In the genomic region with DNA sequence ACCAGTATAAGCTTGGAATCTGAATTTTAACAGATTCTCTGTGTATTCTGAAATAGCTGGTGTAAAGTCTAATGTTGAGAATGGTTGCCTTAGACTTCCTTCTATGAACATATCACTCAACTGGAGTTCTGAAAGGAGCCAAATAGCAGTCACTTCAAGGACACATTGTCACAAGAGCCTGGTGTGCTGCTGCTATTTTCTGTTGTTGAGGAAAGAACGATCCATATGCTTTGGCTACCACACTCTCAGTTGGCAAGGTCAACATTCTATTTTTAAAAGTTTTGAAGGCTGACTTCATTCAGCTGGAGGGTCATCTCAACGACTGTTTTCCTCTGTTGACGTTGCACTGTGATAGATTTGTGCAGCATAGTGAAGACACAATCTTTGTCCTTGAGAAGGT, we compare ENCODE assay signal across 28 cellular contexts.
"Had no signal": no experiment of that assay in that cellular context is flagged by ENCODE, and none has a peak within 500 bp of the region (broad histone marks: within the 10 kb centered on the region; RNA-seq: fewer than 3 reads in every experiment).

No MANE protein-coding gene starts in this region.

- H3K4me3 ChIP-seq: adrenal gland, breast epithelium, cardiac muscle cell, colonic mucosa, esophagus squamous epithelium, gastroesophageal sphincter had no signal

- H3K4me1 ChIP-seq: breast epithelium, colonic mucosa, esophagus squamous epithelium had no signal

- H3K27me3 ChIP-seq: adrenal gland, breast epithelium, cardiac muscle cell, colonic mucosa, esophagus squamous epithelium, gastroesophageal sphincter had no signal

- H3K9me3 ChIP-seq: adrenal gland, breast epithelium, colonic mucosa, esophagus squamous epithelium, gastroesophageal sphincter had no signal

- H3K27ac ChIP-seq: adrenal gland, breast epithelium, cardiac muscle cell, colonic mucosa, epithelial cell of prostate, esophagus squamous epithelium, gastroesophageal sphincter had no signal

- DNase-seq: activated CD4-positive, alpha-beta memory T cell treated with anti-CD3 and anti-CD28 coated beads for 36 hours; activated CD4-positive, alpha-beta T cell treated with anti-CD3 and anti-CD28 coated beads for 36 hours; activated CD4-positive, alpha-beta T cell treated with anti-CD3 and anti-CD28 coated beads, Interleukin-2, amount 10 ng/mL, durations not matched to agents 24 days and 14 days; activated CD4-positive, CD25-positive, alpha-beta regulatory T cell; activated CD4-positive, CD25-positive, alpha-beta regulatory T cell treated with anti-CD3 and anti-CD28 coated beads, Interleukin-2, amount 50 U/mL, for 72 hours; activated CD8-positive, alpha-beta memory T cell treated with anti-CD3 and anti-CD28 coated beads, Interleukin-2, amount 10 ng/mL, durations not matched to agents 7 days and 5 days; activated CD8-positive, alpha-beta memory T cell treated with anti-CD3 and anti-CD28 coated beads, Interleukin-2, amount 50 U/mL, for 4 hours; activated CD8-positive, alpha-beta T cell treated with anti-CD3 and anti-CD28 coated beads, Interleukin-2, amount 10 ng/mL, durations not matched to agents 7 days and 5 days; activated effector memory CD4-positive, alpha-beta T cell treated with anti-CD3 and anti-CD28 coated beads, Interleukin-2, amount 50 U/mL, for 16 hours; activated naive CD4-positive, alpha-beta T cell treated with anti-CD3 and anti-CD28 coated beads for 36 hours; activated naive CD8-positive, alpha-beta T cell treated with anti-CD3 and anti-CD28 coated beads for 36 hours; activated naive CD8-positive, alpha-beta T cell treated with anti-CD3 and anti-CD28 coated beads, Interleukin-2, amount 50 U/mL, for 24 hours; activated T-cell treated with anti-CD3 and anti-CD28 coated beads, Interleukin-2, amount 50 U/mL, for 1 hour; activated T-cell treated with anti-CD3 and anti-CD28 coated beads, Interleukin-2, amount 50 U/mL, for 48 hours; amygdala; aorta; central memory CD4-positive, alpha-beta T cell; cerebellar nuclear complex; colonic mucosa; effector CD8-positive, alpha-beta T cell; esophagus squamous epithelium; foreskin melanocyte; T-helper 2 cell had no signal

- ATAC-seq: activated CD4-positive, alpha-beta T cell treated with anti-CD3 and anti-CD28 coated beads for 36 hours; activated CD8-positive, alpha-beta memory T cell treated with anti-CD3 and anti-CD28 coated beads, Interleukin-2, amount 10 ng/mL, durations not matched to agents 7 days and 5 days; activated CD8-positive, alpha-beta T cell treated with anti-CD3 and anti-CD28 coated beads, Interleukin-2, amount 10 ng/mL, durations not matched to agents 7 days and 5 days; activated naive CD8-positive, alpha-beta T cell treated with anti-CD3 and anti-CD28 coated beads, Interleukin-2, amount 50 U/mL, for 24 hours; gastroesophageal sphincter had no signal

- H3K36me3 ChIP-seq: adrenal gland, breast epithelium, cardiac muscle cell, colonic mucosa, esophagus squamous epithelium, gastroesophageal sphincter had no signal
